8 cellular contexts compared by ENCODE assay signal in genomic region chr3:172094621-172095557, GRCh38. TPM values are rescaled to one million over a fixed set of nuclear protein-coding genes. Genes with fewer than 3 reads are reported as not detected.
A peak's percentile ranks its signal among the peaks of the same experiment; 100 is the strongest.
DNase-seq lines count a peak whose midpoint lies in the region; ATAC-seq and TF ChIP-seq lines count a peak whose summit lies in the region.

No MANE protein-coding gene starts in this region.

- H3K36me3 ChIP-seq in Caco-2 (ENCODE audit: control insufficient read depth, insufficient read depth, low read length) = no peaks in the 10 kb centered on the region

- peak; percentile 93 for ATAC-seq in HG03066 (IDR thresholded peaks at IDR 0.05; ENCODE audit: low read depth, unreplicated experiment)
- ATAC-seq in activated T-helper 17 cell treated with anti-CD3 and anti-CD28 coated beads, Interleukin-2, amount 50 U/mL, for 72 hours (replicated peaks) = peak; percentile 75

- peaks cover 35% of the 10 kb centered on the region for H3K4me1 Mint-ChIP-seq in activated T-helper 17 cell treated with anti-CD3 and anti-CD28 coated beads, Interleukin-2, amount 50 U/mL, for 72 hours
- H3K4me1 Mint-ChIP-seq in progenitor cell of endocrine pancreas (ENCODE audit: low read depth) (peaks cover 58% of the 10 kb centered on the region), Caco-2 (ENCODE audit: low read depth, unreplicated experiment) (peaks cover 37% of the 10 kb centered on the region)

- no peak overlapping the region for H3K4me3 ChIP-seq in Caco-2 (ENCODE audit: low read depth, low read length)

- no peak for TF ChIP-seq CTCF in progenitor cell of endocrine pancreas (IDR thresholded peaks at IDR 0.05; ENCODE audit: unreplicated experiment)
- no peak for TF ChIP-seq CTCF in Caco-2 (IDR thresholded peaks at IDR 0.05; ENCODE audit: insufficient read depth in 1 of 2, low read depth in 1 of 2, low read length in 1 of 2, severe bottlenecking in 1 of 2, unreplicated experiment in 1 of 2)

- CTCF ChIA-PET in Caco-2 (lab: Charles Lee) = no interaction called here

- no peaks in the 10 kb centered on the region for H3K27me3 Mint-ChIP-seq in activated T-helper 17 cell treated with anti-CD3 and anti-CD28 coated beads, Interleukin-2, amount 50 U/mL, for 72 hours
- H3K27me3 Mint-ChIP-seq in progenitor cell of endocrine pancreas = no peaks in the 10 kb centered on the region
- H3K27me3 Mint-ChIP-seq in Caco-2 (ENCODE audit: insufficient read depth, unreplicated experiment) = no peaks in the 10 kb centered on the region

- H3K9me3 Mint-ChIP-seq in activated T-helper 17 cell treated with anti-CD3 and anti-CD28 coated beads, Interleukin-2, amount 50 U/mL, for 72 hours = no peaks in the 10 kb centered on the region
- H3K9me3 Mint-ChIP-seq in progenitor cell of endocrine pancreas (ENCODE audit: low read depth) (peaks cover 3% of the 10 kb centered on the region), Caco-2 (ENCODE audit: unreplicated experiment) (no peaks in the 10 kb centered on the region)

- no peaks in the 10 kb centered on the region for H3K27me3 ChIP-seq in Caco-2 (replicated peaks; ENCODE audit: control insufficient read depth, insufficient read depth, low read length)

- H3K36me3 Mint-ChIP-seq in activated T-helper 17 cell treated with anti-CD3 and anti-CD28 coated beads, Interleukin-2, amount 50 U/mL, for 72 hours (ENCODE audit: low read depth) = no peaks in the 10 kb centered on the region
- peaks cover 6% of the 10 kb centered on the region for H3K36me3 Mint-ChIP-seq in progenitor cell of endocrine pancreas (ENCODE audit: insufficient read depth)
- peaks cover 16% of the 10 kb centered on the region for H3K36me3 Mint-ChIP-seq in Caco-2 (ENCODE audit: insufficient read depth, unreplicated experiment)

- peak overlapping the region; percentile 35 for H3K4me3 Mint-ChIP-seq in activated T-helper 17 cell treated with anti-CD3 and anti-CD28 coated beads, Interleukin-2, amount 50 U/mL, for 72 hours
- no peak overlapping the region for H3K4me3 Mint-ChIP-seq in progenitor cell of endocrine pancreas (ENCODE audit: low read depth)
- H3K4me3 Mint-ChIP-seq in Caco-2 (ENCODE audit: unreplicated experiment) = no peak overlapping the region

- POLR2A ChIA-PET in Caco-2 (lab: Charles Lee) = no interaction called here

- H3K27ac Mint-ChIP-seq in activated T-helper 17 cell treated with anti-CD3 and anti-CD28 coated beads, Interleukin-2, amount 50 U/mL, for 72 hours = peak overlapping the region; percentile 56
- peak overlapping the region; percentile 49 for H3K27ac Mint-ChIP-seq in progenitor cell of endocrine pancreas
- H3K27ac Mint-ChIP-seq in Caco-2 (ENCODE audit: unreplicated experiment) = no peak overlapping the region

- no peaks in the 10 kb centered on the region for H3K9me3 ChIP-seq in Caco-2

- intact Hi-C loops in Caco-2 (cut with micrococcal nuclease; ENCODE audit: unreplicated experiment) = no loop called here

- no TSS peak for BruUV-seq in Caco-2 (replicated peaks; lab: Mats Ljungman, UMichigan)

- peak; percentile 46 for DNase-seq in stimulated activated CD4-positive, alpha-beta T cell treated with anti-CD3 and anti-CD28 coated beads, Interleukin-15, amount 100 ng/mL, for 24 hours
- DNase-seq in stimulated activated CD4-positive, alpha-beta T cell treated with anti-CD3 and anti-CD28 coated beads, Interleukin-1b, Interleukin-23, amount 100 ng/mL, for 48 hours = no peak
- DNase-seq in progenitor cell of endocrine pancreas (ENCODE audit: low spot score, unreplicated experiment) = no peak
- DNase-seq in stimulated activated CD4-positive, alpha-beta T cell treated with anti-CD3 and anti-CD28 coated beads, Interleukin-12 subunit alpha, Interleukin-12 subunit beta, amount 100 ng/mL, for 4 hours = no peak
- DNase-seq in Caco-2 = no peak
- no peak for DNase-seq in NCI-H1694 treated with DMSO at 0.1 percent for 48 hours (lab: John Stamatoyannopoulos, UW)

- H3K4me1 ChIP-seq in Caco-2 = peaks cover 52% of the 10 kb centered on the region

RNA-seq across cellular contexts. Expression of gene FNDC3B, which starts 55.5 kb away (rescaled TPM):
- 10 to 100 TPM; 17.6 to 17.9 TPM for total RNA-seq in activated T-helper 17 cell treated with anti-CD3 and anti-CD28 coated beads, Interleukin-2, amount 50 U/mL, for 72 hours
- total RNA-seq in progenitor cell of endocrine pancreas = 158 and 161 TPM in 2 replicates
- total RNA-seq in Caco-2 (2022) = 59.8 and 63.5 TPM in 2 replicates
